Comparison of ENCODE assay signal across 8 cellular contexts in the genomic region with DNA sequence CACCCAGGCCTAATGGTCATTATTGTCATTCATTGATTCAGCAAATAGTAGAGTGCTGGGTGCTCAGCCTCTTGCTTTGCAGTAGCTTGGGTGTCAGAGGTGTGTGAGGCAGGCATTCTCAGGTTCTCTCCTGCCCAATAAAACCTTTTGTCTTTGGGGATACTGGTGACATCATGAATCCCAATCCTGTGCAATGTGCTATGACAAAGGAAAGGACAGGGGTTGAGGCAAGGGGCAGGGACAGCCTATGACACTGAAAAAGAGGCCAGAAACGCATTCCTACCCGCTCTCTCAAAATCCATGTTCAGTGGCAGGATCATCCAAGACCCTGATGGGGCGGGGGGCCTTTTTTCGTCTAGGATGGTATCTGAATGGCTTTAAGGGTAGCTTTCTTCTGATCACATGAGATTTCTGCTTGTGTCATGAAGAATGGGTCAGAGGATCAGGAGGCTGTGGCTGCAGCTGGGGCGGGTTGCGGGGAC. TPM values are rescaled to one million over a fixed set of nuclear protein-coding genes. Genes with fewer than 3 reads are reported as not detected.
DNase-seq lines count a peak whose midpoint lies in the region; ATAC-seq and TF ChIP-seq lines count a peak whose summit lies in the region.

No MANE protein-coding gene starts in this region.

- intact Hi-C loops in ovary (cut with DNase I) = loop anchor here in 2 of 4 donors (5.0 to 10.0 kb wide), 5 partner anchors 70 to 400 kb away; a partner anchor contains a TSS

- peaks cover 33% of the 10 kb centered on the region for H3K79me2 ChIP-seq in DND-41 (ENCODE audit: insufficient read depth, low read length)

- peaks cover 10% of the 10 kb centered on the region for H3K4me1 Mint-ChIP-seq in endodermal cell

- 60 to 76% methylated on average over 5 to 6 of the region's 6 CpGs for WGBS in endodermal cell (ENCODE audit: insufficient coverage in 1 of 2, insufficient read length in 1 of 2), 2 experiments
- WGBS in ovary, 3 donors = 60 to 73% (median 64%) methylated on average over 6 of the region's 6 CpGs

- H3K9me3 ChIP-seq in DND-41 (ENCODE audit: insufficient read depth, low read length, severe bottlenecking) = no peaks in the 10 kb centered on the region
- H3K9me3 ChIP-seq in endodermal cell (ENCODE audit: control insufficient read depth, low read length) = no peaks in the 10 kb centered on the region
- H3K9me3 ChIP-seq in ovary = no peaks in the 10 kb centered on the region

- ATAC-seq in DND-41 (ENCODE audit: insufficient read depth, low read depth) (no peak), GM18505 (IDR thresholded peaks at IDR 0.05; ENCODE audit: unreplicated experiment) (no peak), HG03095 (IDR thresholded peaks at IDR 0.05; ENCODE audit: unreplicated experiment) (no peak)

- DNase-seq in DND-41 = no peak
- peak; percentile 41 for DNase-seq in OCI-M1 (lab: John Stamatoyannopoulos, UW)
- DNase-seq in endodermal cell = no peak
- no peak for DNase-seq in ovary
- DNase-seq in ecto neural progenitor cell (ENCODE audit: low spot score) = no peak
- no peak for DNase-seq in EL

- H2AFZ ChIP-seq in DND-41 (ENCODE audit: low read depth, low read length) = peak overlapping the region; percentile 90

- H3K36me3 ChIP-seq in DND-41 (ENCODE audit: insufficient read depth, low read length) = peaks cover 8% of the 10 kb centered on the region; the same call in 1 of the 2 replicates
- H3K36me3 ChIP-seq in endodermal cell (ENCODE audit: control insufficient read depth, insufficient read depth, low read length) = peaks cover 5% of the 10 kb centered on the region
- no peaks in the 10 kb centered on the region for H3K36me3 ChIP-seq in ovary

- no peak for TF ChIP-seq CTCF in DND-41 (IDR thresholded peaks at IDR 0.05; ENCODE audit: borderline replicate concordance, extremely low read depth, low read length, poor library complexity, severe bottlenecking)
- TF ChIP-seq CTCF in endodermal cell (conservative IDR thresholded peaks at IDR 0.05) = no peak
- TF ChIP-seq CTCF in ovary (IDR thresholded peaks at IDR 0.05) = no peak

- peak overlapping the region; percentile 89 for H3K4me2 ChIP-seq in DND-41 (ENCODE audit: insufficient read depth, low read length)

- H3K27ac ChIP-seq in DND-41 (ENCODE audit: low read length) = peak overlapping the region; percentile 83; the same call in 1 of the 2 replicates
- peak overlapping the region; percentile 97 for H3K27ac ChIP-seq in endodermal cell (ENCODE audit: low read depth, low read length)
- peak overlapping the region; percentile 72 to 89 for H3K27ac ChIP-seq in ovary

- no peaks in the 10 kb centered on the region for H3K9me3 Mint-ChIP-seq in endodermal cell

- H3K4me3 ChIP-seq in DND-41 (ENCODE audit: low read depth in 1 of 2, low read length in 2 of 2) (peak overlapping the region; percentile 48 to 79; a peak in 3 of 4 replicates), endodermal cell (ENCODE audit: low read length) (peak overlapping the region; percentile 87), ovary (no peak overlapping the region)

- TF ChIP-seq EP300 in ovary (IDR thresholded peaks at IDR 0.05) = no peak

- H3K36me3 Mint-ChIP-seq in endodermal cell (ENCODE audit: low read depth) = peaks cover 4% of the 10 kb centered on the region

- H3K27ac Mint-ChIP-seq in endodermal cell = peak overlapping the region; percentile 99

- H3K4me1 ChIP-seq in DND-41 (ENCODE audit: insufficient read depth, low read length) (peaks cover 31% of the 10 kb centered on the region), endodermal cell (ENCODE audit: control insufficient read depth, insufficient read depth, low read length) (no peaks in the 10 kb centered on the region), ovary (ENCODE audit: insufficient read depth) (peaks cover 8% of the 10 kb centered on the region)

- H3K27me3 Mint-ChIP-seq in endodermal cell (ENCODE audit: insufficient read depth) = no peaks in the 10 kb centered on the region

- H4K20me1 ChIP-seq in DND-41 (ENCODE audit: insufficient read depth, low read length) = peaks cover 26% of the 10 kb centered on the region

- peak overlapping the region; percentile 71 for H3K9ac ChIP-seq in DND-41 (ENCODE audit: low read depth, low read length)
- H3K9ac ChIP-seq in endodermal cell (ENCODE audit: extremely low read depth, low read length, poor library complexity, severe bottlenecking) = peak overlapping the region; percentile 84

- TF ChIP-seq POLR2A in ovary (IDR thresholded peaks at IDR 0.05) (no peak), GM18505 (IDR thresholded peaks at IDR 0.05; ENCODE audit: borderline replicate concordance, extremely low read depth, insufficient read depth, insufficient read length) (no peak)

- H3K27me3 ChIP-seq in DND-41 (ENCODE audit: insufficient read depth, low read length, poor library complexity) (no peaks in the 10 kb centered on the region), endodermal cell (ENCODE audit: control insufficient read depth, insufficient read depth, low read length, poor library complexity, severe bottlenecking) (no peaks in the 10 kb centered on the region), ovary (no peaks in the 10 kb centered on the region)

- H3K4me3 Mint-ChIP-seq in endodermal cell = peak overlapping the region; percentile 83

RNA-seq across cellular contexts. Expression of a gene that starts 1.5 kb away (rescaled TPM):
- total RNA-seq in endodermal cell = 10 to 100 TPM; 32.1 to 39.0 TPM
- 26.9 TPM for polyA plus RNA-seq in endodermal cell (2013, experiment 1 of 2)
- polyA plus RNA-seq in endodermal cell (2013, experiment 2 of 2) = 25.5 TPM
- total RNA-seq in ovary = 10 to 100 TPM; 18.5 to 39.1 (median 29.4) TPM
- polyA plus RNA-seq in ovary = 10 to 100 TPM; 16.0 to 18.9 TPM
